Comparison of ENCODE assay signal across 1 cellular context in the genomic region with DNA sequence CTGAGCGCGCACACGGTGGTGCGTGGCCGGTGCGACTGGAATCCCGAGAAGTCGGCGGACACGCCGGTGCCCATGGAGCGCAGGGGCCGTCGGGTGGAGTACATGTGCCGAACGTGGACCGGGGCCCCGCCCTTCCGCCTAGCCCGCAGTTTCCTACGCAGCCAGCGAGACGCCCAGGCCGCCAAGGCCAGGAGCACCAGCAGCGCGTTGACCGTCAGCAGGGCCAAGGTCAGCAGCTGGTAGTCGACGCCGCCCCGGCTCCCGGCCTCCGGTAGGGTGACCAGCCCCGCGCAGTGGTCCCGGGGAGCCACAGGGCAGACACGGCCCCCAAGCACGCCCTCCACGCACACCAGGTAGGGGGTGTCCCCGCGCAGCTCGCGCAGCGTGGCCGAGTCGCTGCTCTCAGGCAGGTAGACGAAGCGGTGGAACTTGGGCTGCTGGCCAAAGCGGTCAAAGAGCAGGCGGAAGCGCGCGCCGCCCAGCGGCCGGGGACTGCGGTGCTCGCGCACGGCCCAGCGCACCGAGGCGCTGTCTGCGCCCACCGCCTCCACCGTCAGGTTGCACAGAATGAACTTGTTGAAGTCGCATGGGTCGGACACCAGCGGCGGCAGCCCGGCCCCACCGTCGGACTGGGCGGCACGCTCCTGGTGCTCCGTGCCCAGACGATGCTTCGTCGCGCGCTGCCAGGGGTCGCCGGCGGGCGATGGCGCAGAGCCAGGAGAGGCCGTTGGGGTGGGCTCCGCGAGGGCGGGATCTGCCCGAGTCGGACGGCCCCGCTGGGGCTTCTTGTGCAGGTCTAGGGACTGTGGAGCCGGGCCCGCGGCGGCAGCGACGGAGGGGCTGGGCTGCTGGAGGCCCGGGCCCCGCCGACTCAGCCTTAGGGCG.
A peak's percentile ranks its signal among the peaks of the same experiment; 100 is the strongest.
TF ChIP-seq lines count a peak whose summit lies in the region.

No MANE protein-coding gene starts in this region.

TF ChIP-seq in HepG2, 621 proteins besides CTCF, POLR2A, EP300 and RAD21 (continued from another document and continues in another):
- TF ChIP-seq, protein P1, sequence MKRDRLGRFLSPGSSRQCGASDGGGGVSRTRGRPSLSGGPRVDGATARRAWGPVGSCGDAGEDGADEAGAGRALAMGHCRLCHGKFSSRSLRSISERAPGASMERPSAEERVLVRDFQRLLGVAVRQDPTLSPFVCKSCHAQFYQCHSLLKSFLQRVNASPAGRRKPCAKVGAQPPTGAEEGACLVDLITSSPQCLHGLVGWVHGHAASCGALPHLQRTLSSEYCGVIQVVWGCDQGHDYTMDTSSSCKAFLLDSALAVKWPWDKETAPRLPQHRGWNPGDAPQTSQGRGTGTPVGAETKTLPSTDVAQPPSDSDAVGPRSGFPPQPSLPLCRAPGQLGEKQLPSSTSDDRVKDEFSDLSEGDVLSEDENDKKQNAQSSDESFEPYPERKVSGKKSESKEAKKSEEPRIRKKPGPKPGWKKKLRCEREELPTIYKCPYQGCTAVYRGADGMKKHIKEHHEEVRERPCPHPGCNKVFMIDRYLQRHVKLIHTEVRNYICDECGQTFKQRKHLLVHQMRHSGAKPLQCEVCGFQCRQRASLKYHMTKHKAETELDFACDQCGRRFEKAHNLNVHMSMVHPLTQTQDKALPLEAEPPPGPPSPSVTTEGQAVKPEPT (CRISPR knock-in tag; IDR thresholded peaks at IDR 0.05; ENCODE audit: low read depth): peak; percentile 94
- TF ChIP-seq NBN (conservative IDR thresholded peaks at IDR 0.05) (no peak), ATF1 (CRISPR knock-in tag; IDR thresholded peaks at IDR 0.05) (no peak), ZNF761 (CRISPR knock-in tag; conservative IDR thresholded peaks at IDR 0.05) (peak; percentile 95), HNRNPH1 (optimal IDR thresholded peaks at IDR 0.05; ENCODE audit: low read depth, low read length) (no peak), ZNF230 (CRISPR knock-in tag; IDR thresholded peaks at IDR 0.05) (peak; percentile 91), ZMYM4 (CRISPR knock-in tag; IDR thresholded peaks at IDR 0.05) (peak; percentile 95), MIER3 (CRISPR knock-in tag; IDR thresholded peaks at IDR 0.05; ENCODE audit: borderline replicate concordance) (no peak), FOSL1 (CRISPR knock-in tag; IDR thresholded peaks at IDR 0.05; ENCODE audit: borderline replicate concordance) (peak; percentile 42; the same call in 1 of the 2 replicates), DMAP1 (CRISPR knock-in tag; IDR thresholded peaks at IDR 0.05) (peak; percentile 86), FOXJ3 (CRISPR knock-in tag; IDR thresholded peaks at IDR 0.05; ENCODE audit: borderline replicate concordance) (0 out of 2 replicates have a peak, but pooled peaks have one; percentile 22), FOXO1 (CRISPR knock-in tag; IDR thresholded peaks at IDR 0.05) (peak; percentile 54; the same call in 1 of the 2 replicates), ZNF12 (CRISPR knock-in tag; IDR thresholded peaks at IDR 0.05) (peak; percentile 52), HBP1 (CRISPR knock-in tag; IDR thresholded peaks at IDR 0.05; ENCODE audit: low read depth) (peak; percentile 67; the same call in 1 of the 2 replicates), SRY (CRISPR knock-in tag; IDR thresholded peaks at IDR 0.05) (peak; percentile 99), LCORL (IDR thresholded peaks at IDR 0.05) (no peak), LCORL (CRISPR knock-in tag; IDR thresholded peaks at IDR 0.05) (peak; percentile 86), ARID2 (CRISPR knock-in tag; IDR thresholded peaks at IDR 0.05; ENCODE audit: borderline replicate concordance) (peak; percentile 72; the same call in 1 of the 2 replicates), ZGPAT (CRISPR knock-in tag; IDR thresholded peaks at IDR 0.05) (peak; percentile 96), ARNTL (CRISPR knock-in tag; IDR thresholded peaks at IDR 0.05) (peak; percentile 67), ZNF234 (CRISPR knock-in tag; conservative IDR thresholded peaks at IDR 0.05) (peak; percentile 65; the same call in 1 of the 2 replicates), ZNF274 (CRISPR knock-in tag; IDR thresholded peaks at IDR 0.05) (peak; percentile 95), ZNF414 (CRISPR knock-in tag; IDR thresholded peaks at IDR 0.05) (peak; percentile 98), ZNF839 (CRISPR knock-in tag; IDR thresholded peaks at IDR 0.05; ENCODE audit: borderline replicate concordance) (no peak), ZNF44 (CRISPR knock-in tag; IDR thresholded peaks at IDR 0.05) (peak; percentile 78), GMEB2 (CRISPR knock-in tag; IDR thresholded peaks at IDR 0.05; ENCODE audit: low read depth) (no peak), TGIF2 (CRISPR knock-in tag; IDR thresholded peaks at IDR 0.05) (no peak; the same call in 1 of the 2 replicates), GATAD1 (CRISPR knock-in tag; IDR thresholded peaks at IDR 0.05) (no peak; the same call in 1 of the 2 replicates)
- TF ChIP-seq, protein P2, sequence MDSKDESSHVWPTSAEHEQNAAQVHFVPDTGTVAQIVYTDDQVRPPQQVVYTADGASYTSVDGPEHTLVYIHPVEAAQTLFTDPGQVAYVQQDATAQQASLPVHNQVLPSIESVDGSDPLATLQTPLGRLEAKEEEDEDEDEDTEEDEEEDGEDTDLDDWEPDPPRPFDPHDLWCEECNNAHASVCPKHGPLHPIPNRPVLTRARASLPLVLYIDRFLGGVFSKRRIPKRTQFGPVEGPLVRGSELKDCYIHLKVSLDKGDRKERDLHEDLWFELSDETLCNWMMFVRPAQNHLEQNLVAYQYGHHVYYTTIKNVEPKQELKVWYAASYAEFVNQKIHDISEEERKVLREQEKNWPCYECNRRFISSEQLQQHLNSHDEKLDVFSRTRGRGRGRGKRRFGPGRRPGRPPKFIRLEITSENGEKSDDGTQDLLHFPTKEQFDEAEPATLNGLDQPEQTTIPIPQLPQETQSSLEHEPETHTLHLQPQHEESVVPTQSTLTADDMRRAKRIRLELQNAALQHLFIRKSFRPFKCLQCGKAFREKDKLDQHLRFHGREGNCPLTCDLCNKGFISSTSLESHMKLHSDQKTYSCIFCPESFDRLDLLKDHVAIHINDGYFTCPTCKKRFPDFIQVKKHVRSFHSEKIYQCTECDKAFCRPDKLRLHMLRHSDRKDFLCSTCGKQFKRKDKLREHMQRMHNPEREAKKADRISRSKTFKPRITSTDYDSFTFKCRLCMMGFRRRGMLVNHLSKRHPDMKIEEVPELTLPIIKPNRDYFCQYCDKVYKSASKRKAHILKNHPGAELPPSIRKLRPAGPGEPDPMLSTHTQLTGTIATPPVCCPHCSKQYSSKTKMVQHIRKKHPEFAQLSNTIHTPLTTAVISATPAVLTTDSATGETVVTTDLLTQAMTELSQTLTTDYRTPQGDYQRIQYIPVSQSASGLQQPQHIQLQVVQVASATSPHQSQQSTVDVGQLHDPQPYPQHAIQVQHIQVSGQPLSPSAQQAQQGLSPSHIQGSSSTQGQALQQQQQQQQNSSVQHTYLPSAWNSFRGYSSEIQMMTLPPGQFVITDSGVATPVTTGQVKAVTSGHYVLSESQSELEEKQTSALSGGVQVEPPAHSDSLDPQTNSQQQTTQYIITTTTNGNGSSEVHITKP (CRISPR knock-in tag; IDR thresholded peaks at IDR 0.05; ENCODE audit: low read depth): no peak
- TF ChIP-seq, protein P3, sequence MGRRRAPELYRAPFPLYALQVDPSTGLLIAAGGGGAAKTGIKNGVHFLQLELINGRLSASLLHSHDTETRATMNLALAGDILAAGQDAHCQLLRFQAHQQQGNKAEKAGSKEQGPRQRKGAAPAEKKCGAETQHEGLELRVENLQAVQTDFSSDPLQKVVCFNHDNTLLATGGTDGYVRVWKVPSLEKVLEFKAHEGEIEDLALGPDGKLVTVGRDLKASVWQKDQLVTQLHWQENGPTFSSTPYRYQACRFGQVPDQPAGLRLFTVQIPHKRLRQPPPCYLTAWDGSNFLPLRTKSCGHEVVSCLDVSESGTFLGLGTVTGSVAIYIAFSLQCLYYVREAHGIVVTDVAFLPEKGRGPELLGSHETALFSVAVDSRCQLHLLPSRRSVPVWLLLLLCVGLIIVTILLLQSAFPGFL (CRISPR knock-in tag; IDR thresholded peaks at IDR 0.05): no peak
- TF ChIP-seq, protein P4, sequence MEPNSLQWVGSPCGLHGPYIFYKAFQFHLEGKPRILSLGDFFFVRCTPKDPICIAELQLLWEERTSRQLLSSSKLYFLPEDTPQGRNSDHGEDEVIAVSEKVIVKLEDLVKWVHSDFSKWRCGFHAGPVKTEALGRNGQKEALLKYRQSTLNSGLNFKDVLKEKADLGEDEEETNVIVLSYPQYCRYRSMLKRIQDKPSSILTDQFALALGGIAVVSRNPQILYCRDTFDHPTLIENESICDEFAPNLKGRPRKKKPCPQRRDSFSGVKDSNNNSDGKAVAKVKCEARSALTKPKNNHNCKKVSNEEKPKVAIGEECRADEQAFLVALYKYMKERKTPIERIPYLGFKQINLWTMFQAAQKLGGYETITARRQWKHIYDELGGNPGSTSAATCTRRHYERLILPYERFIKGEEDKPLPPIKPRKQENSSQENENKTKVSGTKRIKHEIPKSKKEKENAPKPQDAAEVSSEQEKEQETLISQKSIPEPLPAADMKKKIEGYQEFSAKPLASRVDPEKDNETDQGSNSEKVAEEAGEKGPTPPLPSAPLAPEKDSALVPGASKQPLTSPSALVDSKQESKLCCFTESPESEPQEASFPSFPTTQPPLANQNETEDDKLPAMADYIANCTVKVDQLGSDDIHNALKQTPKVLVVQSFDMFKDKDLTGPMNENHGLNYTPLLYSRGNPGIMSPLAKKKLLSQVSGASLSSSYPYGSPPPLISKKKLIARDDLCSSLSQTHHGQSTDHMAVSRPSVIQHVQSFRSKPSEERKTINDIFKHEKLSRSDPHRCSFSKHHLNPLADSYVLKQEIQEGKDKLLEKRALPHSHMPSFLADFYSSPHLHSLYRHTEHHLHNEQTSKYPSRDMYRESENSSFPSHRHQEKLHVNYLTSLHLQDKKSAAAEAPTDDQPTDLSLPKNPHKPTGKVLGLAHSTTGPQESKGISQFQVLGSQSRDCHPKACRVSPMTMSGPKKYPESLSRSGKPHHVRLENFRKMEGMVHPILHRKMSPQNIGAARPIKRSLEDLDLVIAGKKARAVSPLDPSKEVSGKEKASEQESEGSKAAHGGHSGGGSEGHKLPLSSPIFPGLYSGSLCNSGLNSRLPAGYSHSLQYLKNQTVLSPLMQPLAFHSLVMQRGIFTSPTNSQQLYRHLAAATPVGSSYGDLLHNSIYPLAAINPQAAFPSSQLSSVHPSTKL (CRISPR knock-in tag; IDR thresholded peaks at IDR 0.05): peak; percentile 84
- TF ChIP-seq, protein P5, sequence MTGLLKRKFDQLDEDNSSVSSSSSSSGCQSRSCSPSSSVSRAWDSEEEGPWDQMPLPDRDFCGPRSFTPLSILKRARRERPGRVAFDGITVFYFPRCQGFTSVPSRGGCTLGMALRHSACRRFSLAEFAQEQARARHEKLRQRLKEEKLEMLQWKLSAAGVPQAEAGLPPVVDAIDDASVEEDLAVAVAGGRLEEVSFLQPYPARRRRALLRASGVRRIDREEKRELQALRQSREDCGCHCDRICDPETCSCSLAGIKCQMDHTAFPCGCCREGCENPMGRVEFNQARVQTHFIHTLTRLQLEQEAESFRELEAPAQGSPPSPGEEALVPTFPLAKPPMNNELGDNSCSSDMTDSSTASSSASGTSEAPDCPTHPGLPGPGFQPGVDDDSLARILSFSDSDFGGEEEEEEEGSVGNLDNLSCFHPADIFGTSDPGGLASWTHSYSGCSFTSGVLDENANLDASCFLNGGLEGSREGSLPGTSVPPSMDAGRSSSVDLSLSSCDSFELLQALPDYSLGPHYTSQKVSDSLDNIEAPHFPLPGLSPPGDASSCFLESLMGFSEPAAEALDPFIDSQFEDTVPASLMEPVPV (CRISPR knock-in tag; IDR thresholded peaks at IDR 0.05): no peak; the same call in 1 of the 2 replicates
